Comparison of ENCODE assay signal across 8 cellular contexts in the genomic region with DNA sequence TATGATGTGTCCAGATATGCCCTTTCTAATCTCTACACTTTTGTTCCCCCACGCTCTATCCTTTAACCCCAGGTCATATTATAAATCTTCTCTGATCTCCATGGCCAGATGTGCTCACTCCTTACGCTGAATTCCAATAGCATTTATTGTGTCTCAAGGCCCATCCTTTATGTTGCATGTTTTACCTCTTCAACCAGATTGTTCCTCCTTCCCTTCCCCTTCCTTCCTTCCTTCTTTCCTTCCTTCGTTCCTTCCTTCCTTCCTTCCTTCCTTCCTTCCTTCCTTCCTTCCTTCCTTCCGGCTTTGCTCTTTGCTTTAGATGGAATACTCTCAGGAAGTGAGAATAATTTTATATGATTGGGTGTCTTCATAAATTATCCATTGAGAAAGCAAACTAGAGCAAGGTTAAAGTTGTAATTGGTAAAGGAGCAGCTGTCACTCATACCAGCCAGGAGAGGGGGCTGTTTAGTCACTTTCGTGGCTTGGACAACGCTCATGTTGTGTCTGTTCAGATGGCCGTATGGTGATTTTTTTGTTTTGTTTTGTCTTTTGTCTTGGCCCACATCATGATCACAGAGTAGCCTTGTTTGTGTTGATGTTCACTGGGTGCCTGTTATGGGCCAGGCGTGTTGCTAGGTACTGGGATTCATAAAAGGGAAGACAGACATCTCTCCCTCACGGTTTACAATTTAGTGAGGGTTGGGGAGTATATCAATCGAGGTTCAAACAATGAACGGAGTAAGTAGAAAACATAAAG.
DNase-seq lines count a peak whose midpoint lies in the region; ATAC-seq, FAIRE-seq and TF ChIP-seq lines count a peak whose summit lies in the region.

No MANE protein-coding gene starts in this region.

- H3K4me1 ChIP-seq in kidney (ENCODE audit: control insufficient read depth in 1 of 2, insufficient read depth in 1 of 2, low read depth in 1 of 2, low read length in 2 of 2), result no peaks in the 10 kb centered on the region

- no peaks in the 10 kb centered on the region for H3K9me3 ChIP-seq in kidney (ENCODE audit: control insufficient read depth in 1 of 2, low read length in 2 of 2)

- H3K4me3 ChIP-seq in astrocyte of the cerebellum (ENCODE audit: low read depth, low read length), result no peak overlapping the region
- no peak overlapping the region for H3K4me3 ChIP-seq in kidney (ENCODE audit: low read length in 2 of 2)

- TF ChIP-seq CTCF in astrocyte of the cerebellum (IDR thresholded peaks at IDR 0.05; ENCODE audit: low read depth, low read length, missing control alignments) (peak; percentile 52), kidney (IDR thresholded peaks at IDR 0.05; ENCODE audit: borderline replicate concordance, extremely low read depth, insufficient read depth) (peak; percentile 35)

- no peaks in the 10 kb centered on the region for H3K36me3 ChIP-seq in kidney (ENCODE audit: control insufficient read depth in 1 of 2, insufficient read depth in 2 of 2, low read length in 2 of 2)

- in situ Hi-C loops in astrocyte of the cerebellum (cut with HindIII; ENCODE audit: low sequenced_read_pairs), result no loop called here

- intact Hi-C loops in kidney (cut with DNase I), result no loop called here

- no peak overlapping the region for H3K27ac ChIP-seq in kidney (ENCODE audit: low read depth in 2 of 2, low read length in 2 of 2)

- H3K9ac ChIP-seq in kidney (ENCODE audit: low read length in 2 of 2), result no peak overlapping the region

- FAIRE-seq in GM19239 (lab: Jason Lieb, UNC), result no peak
- no peak for FAIRE-seq in kidney (lab: Jason Lieb, UNC)

- ATAC-seq in GM18858 (IDR thresholded peaks at IDR 0.05; ENCODE audit: unreplicated experiment), result no peak

- DNase-seq in AML-193 (lab: John Stamatoyannopoulos, UW) (peak; percentile 5 to 6), GM19239 (ENCODE audit: insufficient read length, low spot score) (peak; percentile 4), NCI-H1092 (lab: John Stamatoyannopoulos, UW) (peak; percentile 23), astrocyte of the cerebellum (ENCODE audit: low read depth) (peak; percentile 8), kidney (no peak), DMS79 (lab: John Stamatoyannopoulos, UW) (no peak), kidney glomerular epithelial cell (lab: John Stamatoyannopoulos, UW) (no peak)

Comparison
In these comparisons a context has a peak if more than half of its experiments do, and no peak if none do; other contexts are left out.
1. DNase-seq: peak in AML-193 (2 of 2), GM19239 (single experiment), NCI-H1092 (single experiment) and astrocyte of the cerebellum (single experiment); none in kidney (single experiment), DMS79 (single experiment) and kidney glomerular epithelial cell (single experiment).